18 cellular contexts compared by ENCODE assay signal in genomic region chr5:149888280-149888679, GRCh38. TPM values are rescaled to one million over a fixed set of nuclear protein-coding genes. Genes with fewer than 3 reads are reported as not detected.
A peak's percentile ranks its signal among the peaks of the same experiment; 100 is the strongest.
DNase-seq lines count a peak whose midpoint lies in the region; ATAC-seq, FAIRE-seq and TF ChIP-seq lines count a peak whose summit lies in the region.
"Had no signal": no experiment of that assay in that cellular context is flagged by ENCODE, and none has a peak within 500 bp of the region (broad histone marks: within the 10 kb centered on the region; RNA-seq: fewer than 3 reads in every experiment).

No MANE protein-coding gene starts in this region.

- H3K9me3 ChIP-seq in A549 (no peaks in the 10 kb centered on the region), HCT116 (ENCODE audit: control insufficient read depth in 1 of 2, insufficient read depth in 1 of 2, low read depth in 1 of 2, low read length in 2 of 2) (no peaks in the 10 kb centered on the region), pancreas (no peaks in the 10 kb centered on the region)

- intact Hi-C loops in HCT116 (cut with micrococcal nuclease) (no loop called here), pancreas (cut with DNase I) (no loop called here)

- POLR2A ChIA-PET in A549 (lab: Yijun Ruan, JAX) (no interaction called here), HCT116 (lab: Charles Lee) (no interaction called here)

- ATAC-seq in A549, result no peak
- ATAC-seq in HCT116, result no peak
- no peak for ATAC-seq in pancreas
- no peak for ATAC-seq in HG03095 (IDR thresholded peaks at IDR 0.05; ENCODE audit: unreplicated experiment)

- no peak for TF ChIP-seq POLR2A in A549 (IDR thresholded peaks at IDR 0.05; ENCODE audit: low read length)
- TF ChIP-seq POLR2A in HCT116 (IDR thresholded peaks at IDR 0.05; ENCODE audit: borderline replicate concordance, extremely low read depth, insufficient read depth, insufficient read length), result no peak

- H3K9me2 ChIP-seq in HCT116 (ENCODE audit: insufficient read depth), result no peaks in the 10 kb centered on the region

- no TSS peak for BruUV-seq in HCT116 (replicated peaks; lab: Mats Ljungman, UMichigan)

- FAIRE-seq in A549 (lab: Jason Lieb, UNC), result no peak
- FAIRE-seq in pancreas (lab: Jason Lieb, UNC), result peak; percentile 13
- FAIRE-seq: D721Med had no signal

- H3K27me3 ChIP-seq in HCT116 (ENCODE audit: insufficient read depth, low read length) (no peaks in the 10 kb centered on the region), brain microvascular endothelial cell (replicated peaks) (no peaks in the 10 kb centered on the region), pancreas (no peaks in the 10 kb centered on the region)

- CTCF ChIA-PET in A549 (lab: Yijun Ruan, JAX) (interaction anchor here (1.2 kb wide), 1 partner anchor 35 kb away, joined by 4 read pairs; no protein-coding TSS in a partner anchor), HCT116 (lab: Charles Lee) (no interaction called here)

- in situ Hi-C loops in brain microvascular endothelial cell (cut with HindIII; ENCODE audit: low pct_ligation_motif_present, low sequenced_read_pairs), result no loop called here

- 73% methylated on average over 1 of the region's 1 CpG for WGBS in A549 (ENCODE audit: missing lambda C conversion rate)
- 54 to 62% methylated on average over 1 of the region's 1 CpG for WGBS in pancreas, 2 donors

- no peaks in the 10 kb centered on the region for H3K79me2 ChIP-seq in HCT116 (ENCODE audit: insufficient read depth, low read length)

- RAD21 ChIA-PET in HCT116 (lab: Charles Lee; ENCODE audit: low non-redundant PET in 1 of 2, low total read pairs in 2 of 2, uncharacterized antibody in 2 of 2, unreplicated experiment in 2 of 2), result no interaction called here

- H3K4me1 ChIP-seq in A549, result peaks cover 18% of the 10 kb centered on the region
- H3K4me1 ChIP-seq in HCT116 (ENCODE audit: control insufficient read depth in 1 of 2, insufficient read depth in 2 of 2, low read length in 2 of 2), result peaks cover 8 to 17% of the 10 kb centered on the region in 2 experiments
- no peaks in the 10 kb centered on the region for H3K4me1 ChIP-seq in pancreas

- H4K20me1 ChIP-seq in HCT116 (ENCODE audit: insufficient read depth), result no peaks in the 10 kb centered on the region

- peak overlapping the region; percentile 44 for H2AFZ ChIP-seq in HCT116 (ENCODE audit: low read depth, low read length, poor library complexity, severe bottlenecking)
- H2AFZ ChIP-seq: GM23248 had no signal

- no peak for TF ChIP-seq RAD21 in A549 (conservative IDR thresholded peaks at IDR 0.05 in 1 of 2, IDR thresholded peaks at IDR 0.05 in 1 of 2)
- TF ChIP-seq RAD21 in HCT116 (IDR thresholded peaks at IDR 0.05; ENCODE audit: low read depth), result no peak

- H3K36me3 ChIP-seq in HCT116 (ENCODE audit: control insufficient read depth in 1 of 2, insufficient read depth in 2 of 2, low read length in 2 of 2) (no peaks in the 10 kb centered on the region), brain microvascular endothelial cell (replicated peaks) (no peaks in the 10 kb centered on the region), pancreas (no peaks in the 10 kb centered on the region)

- no peak for TF ChIP-seq EP300 in A549 (IDR thresholded peaks at IDR 0.05)

- H3K9ac ChIP-seq in HCT116 (ENCODE audit: low read length), result no peak overlapping the region
- H3K9ac ChIP-seq: GM23248 had no signal

- H3K4me3 ChIP-seq in A549, result no peak overlapping the region
- H3K4me3 ChIP-seq in HCT116 (replicated peaks in 1 of 2; ENCODE audit: low read depth in 1 of 2, low read length in 2 of 2), result no peak overlapping the region
- H3K4me3 ChIP-seq in brain microvascular endothelial cell (ENCODE audit: low read depth, low read length), result no peak overlapping the region
- no peak overlapping the region for H3K4me3 ChIP-seq in pancreas
- H3K4me3 ChIP-seq: GM23248 had no signal

- peak overlapping the region; percentile 71 for H3K4me2 ChIP-seq in A549
- peak overlapping the region; percentile 47; the same call in 1 of the 2 replicates for H3K4me2 ChIP-seq in HCT116 (ENCODE audit: low read length)

- TF ChIP-seq CTCF in A549 (IDR thresholded peaks at IDR 0.05) (no peak), HCT116 (IDR thresholded peaks at IDR 0.05 in 2 of 3, conservative IDR thresholded peaks at IDR 0.05 in 1 of 3; ENCODE audit: borderline replicate concordance in 1 of 3, insufficient read depth in 1 of 3, low read depth in 2 of 3, low read length in 2 of 3) (no peak), brain microvascular endothelial cell (IDR thresholded peaks at IDR 0.05; ENCODE audit: low read depth, low read length, missing control alignments) (no peak), pancreas (IDR thresholded peaks at IDR 0.05) (no peak)

- no peak for DNase-seq in A549 (ENCODE audit: low read depth in 1 of 2, low spot score in 1 of 2)
- no peak for DNase-seq in HCT116 (ENCODE audit: low read depth, low spot score)
- DNase-seq in brain microvascular endothelial cell, result no peak
- DNase-seq in pancreas, result no peak
- no peak for DNase-seq in NCI-H510A (lab: John Stamatoyannopoulos, UW)
- no peak for DNase-seq in 8988T
- DNase-seq: C1 segment of cervical spinal cord; CD8-positive, alpha-beta memory T cell; DMS79 treated with DMSO at 0.1 percent for 48 hours; NCI-H1105; NCI-H1694; NCI-H748 treated with DMSO at 0.1 percent for 48 hours; NK-92 treated with Interleukin-12 subunit alpha and Interleukin-12 subunit beta, amount 100 ng/mL, for 24 hours; Right ventricle myocardium superior had no signal

- H3K27ac ChIP-seq in A549 (peak overlapping the region; percentile 59 to 82; a peak in 4 of 6 replicates), HCT116 (ENCODE audit: low read depth, low read length) (no peak overlapping the region), brain microvascular endothelial cell (peak overlapping the region; percentile 46), pancreas (no peak overlapping the region)
- H3K27ac ChIP-seq: GM23248 had no signal

TF ChIP-seq in A549, 52 proteins besides CTCF, POLR2A, EP300 and RAD21 (continues in another document):
- TF ChIP-seq NFE2L2 (conservative IDR thresholded peaks at IDR 0.05; ENCODE audit: low read length) (no peak), CEBPB (IDR thresholded peaks at IDR 0.05) (no peak), PHF8 (IDR thresholded peaks at IDR 0.05; ENCODE audit: borderline replicate concordance, low read depth) (no peak), MYC (IDR thresholded peaks at IDR 0.05; ENCODE audit: borderline replicate concordance, low read length) (no peak), HEYL (CRISPR knock-in tag; IDR thresholded peaks at IDR 0.05) (no peak), BHLHE40 (IDR thresholded peaks at IDR 0.05; ENCODE audit: low read depth, low read length) (no peak), ELK1 (IDR thresholded peaks at IDR 0.05; ENCODE audit: low read depth, low read length) (no peak), CHD2 (IDR thresholded peaks at IDR 0.05; ENCODE audit: low read length, partially characterized antibody) (no peak)

TF ChIP-seq in HCT116, 20 proteins besides CTCF, POLR2A, EP300 and RAD21:
- TF ChIP-seq POLR2AphosphoS5 (IDR thresholded peaks at IDR 0.05; ENCODE audit: low read depth, low read length) (no peak), EGR1 (IDR thresholded peaks at IDR 0.05; ENCODE audit: low read depth) (no peak), FOSL1 (IDR thresholded peaks at IDR 0.05; ENCODE audit: low read depth) (no peak), YY1 (IDR thresholded peaks at IDR 0.05; ENCODE audit: extremely low read depth, insufficient replicate concordance, low read depth, low read length) (no peak), SP1 (IDR thresholded peaks at IDR 0.05; ENCODE audit: low read depth) (no peak), ZNF274 (IDR thresholded peaks at IDR 0.05; ENCODE audit: low read depth, low read length) (no peak), ELF1 (IDR thresholded peaks at IDR 0.05; ENCODE audit: borderline replicate concordance, low read depth) (no peak), ATF3 (IDR thresholded peaks at IDR 0.05) (no peak), REST (IDR thresholded peaks at IDR 0.05; ENCODE audit: low read depth) (no peak), EZH2phosphoT487 (IDR thresholded peaks at IDR 0.05; ENCODE audit: borderline replicate concordance) (no peak), SRF (IDR thresholded peaks at IDR 0.05; ENCODE audit: low read depth) (no peak)

RNA-seq across cellular contexts. Expression of gene PDE6A, which starts 56.3 kb away (rescaled TPM):
- polyA plus RNA-seq in A549 (2011; rRNA removed), result 0.30 and 0.35 TPM in 2 replicates
- polyA plus RNA-seq in A549 (2012; cell fraction: cytosol; rRNA removed), result 0.15 and 0.23 TPM in 2 replicates
- polyA plus RNA-seq in A549 (2012; cell fraction: nucleus; rRNA removed), result 0.47 and 0.60 TPM in 2 replicates
- polyA plus RNA-seq in A549 (2017; fragmentation: RNase III; extraction: RNeasy Plus Mini Kit Qiagen cat#74134 plus additional on column Dnase treatment), result 0.20 to 0.30 TPM (median 0.28 TPM) in 3 replicates
- 0.39 and 0.41 TPM in 2 replicates for polyA minus RNA-seq in A549 (2011; rRNA and poly(A)+ RNA removed)
- not detected for total RNA-seq in HCT116 (2021; ENCODE audit: unreplicated experiment)
- polyA plus RNA-seq in HCT116 (2012), result 0.01 TPM in 1 of 2 replicates, not detected in the other
- not detected for total RNA-seq in pancreas
- polyA plus RNA-seq in pancreas, result not detected
- total RNA-seq: CD8-positive, alpha-beta memory T cell; GM23248; OCI-LY7 had no signal
- polyA plus RNA-seq: CD8-positive, alpha-beta memory T cell; GM23248 had no signal

Comparison
In these comparisons a context has a peak if more than half of its experiments do, and no peak if none do; other contexts are left out.
1. H3K27ac ChIP-seq: peak in A549 (2 of 2) and brain microvascular endothelial cell (single experiment); none in HCT116 (single experiment) and pancreas (0 of 4).